ENCODE assay signal across 23 cellular contexts in genomic region chr4:150321113-150321512, GRCh38.
"Had no signal": no experiment of that assay in that cellular context is flagged by ENCODE, and none has a peak within 500 bp of the region (broad histone marks: within the 10 kb centered on the region; RNA-seq: fewer than 3 reads in every experiment).

No MANE protein-coding gene starts in this region.

- H2AFZ ChIP-seq: neural progenitor cell had no signal

- H3K36me3 ChIP-seq: breast epithelium, left lung, neural progenitor cell, sigmoid colon, transverse colon had no signal

- DNase-seq: activated B cell treated with CpG ODN at 0.5 μM for 24 hours; activated CD4-positive, alpha-beta T cell treated with anti-CD3 and anti-CD28 coated beads for 36 hours; activated CD4-positive, alpha-beta T cell treated with anti-CD3 and anti-CD28 coated beads, Interleukin-2, amount 50 U/mL, for 4 hours; activated CD8-positive, alpha-beta memory T cell treated with anti-CD3 and anti-CD28 coated beads, Interleukin-2, amount 50 U/mL, for 48 hours; activated naive CD4-positive, alpha-beta T cell; activated naive CD8-positive, alpha-beta T cell treated with anti-CD3 and anti-CD28 coated beads for 36 hours; activated T-cell treated with anti-CD3 and anti-CD28 coated beads, Interleukin-2, amount 50 U/mL, for 4 hours; dorsolateral prefrontal cortex; effector memory CD8-positive, alpha-beta T cell; heart right ventricle; left lung; naive thymus-derived CD4-positive, alpha-beta T cell; posterior cingulate gyrus; sigmoid colon; stimulated activated CD4-positive, alpha-beta T cell treated with anti-CD3 and anti-CD28 coated beads, Interleukin-2, amount 100 ng/mL, for 48 hours; stimulated activated CD8-positive, alpha-beta memory T cell treated with anti-CD3 and anti-CD28 coated beads, Interleukin-4, amount 100 ng/mL, for 48 hours; stimulated activated naive B cell treated with anti-CD40 and anti-IgM and Interleukin-4, amounts not matched to agents 10 μg/mL and 1 μg/mL and 100 μg/mL, for 72 hours; transverse colon had no signal

- H3K27me3 ChIP-seq: breast epithelium, dorsolateral prefrontal cortex, heart right ventricle, left lung, neural progenitor cell, sigmoid colon, transverse colon had no signal

- H3K4me3 ChIP-seq: breast epithelium, dorsolateral prefrontal cortex, heart right ventricle, left lung, lung, neural progenitor cell, sigmoid colon, transverse colon had no signal

- H3K4me1 ChIP-seq: breast epithelium, left lung, transverse colon had no signal

- H3K27ac ChIP-seq: breast epithelium, dorsolateral prefrontal cortex, heart right ventricle, left lung, neural progenitor cell, sigmoid colon, transverse colon had no signal

- ATAC-seq: activated CD4-positive, alpha-beta T cell treated with anti-CD3 and anti-CD28 coated beads for 36 hours; activated T-cell treated with anti-CD3 and anti-CD28 coated beads, Interleukin-2, amount 50 U/mL, for 4 hours; effector memory CD8-positive, alpha-beta T cell; heart right ventricle; left lung; naive thymus-derived CD4-positive, alpha-beta T cell; stimulated activated naive B cell treated with anti-CD40 and anti-IgM and Interleukin-4, amounts not matched to agents 10 μg/mL and 1 μg/mL and 100 μg/mL, for 72 hours had no signal

- H3K9ac ChIP-seq: neural progenitor cell had no signal

- H3K4me2 ChIP-seq: neural progenitor cell had no signal

- H3K9me3 ChIP-seq: breast epithelium, heart right ventricle, left lung, sigmoid colon, transverse colon had no signal

- FAIRE-seq: colon, urothelium cell line had no signal
